9 cellular contexts compared by ENCODE assay signal in genomic region chr2:13193075-13193474, GRCh38.
DNase-seq lines count a peak whose midpoint lies in the region; ATAC-seq, FAIRE-seq and TF ChIP-seq lines count a peak whose summit lies in the region.
"Had no signal": no experiment of that assay in that cellular context is flagged by ENCODE, and none has a peak within 500 bp of the region (broad histone marks: within the 10 kb centered on the region; RNA-seq: fewer than 3 reads in every experiment).

No MANE protein-coding gene starts in this region.

- no peak overlapping the region for H3K4me3 ChIP-seq in transverse colon
- H3K4me3 ChIP-seq: K562 had no signal

- no peak overlapping the region for H3K27ac ChIP-seq in transverse colon
- no peak overlapping the region for H3K27ac ChIP-seq in CD4-positive, alpha-beta T cell (ENCODE audit: low read depth, low read length)

- H3K9me3 ChIP-seq in transverse colon: no peaks in the 10 kb centered on the region
- no peaks in the 10 kb centered on the region for H3K9me3 ChIP-seq in CD4-positive, alpha-beta T cell (ENCODE audit: control insufficient read depth, low read length)

- no peak for TF ChIP-seq EP300 in transverse colon (IDR thresholded peaks at IDR 0.05; ENCODE audit: low read depth)

- FAIRE-seq in GM12892 (lab: Jason Lieb, UNC): peak; percentile 9
- FAIRE-seq: K562 had no signal

- no peak for TF ChIP-seq POLR2A in GM12892 (IDR thresholded peaks at IDR 0.05; ENCODE audit: low read depth, low read length)
- no peak for TF ChIP-seq POLR2A in transverse colon (IDR thresholded peaks at IDR 0.05)

- no peaks in the 10 kb centered on the region for H3K36me3 ChIP-seq in transverse colon

- H3K4me3 Mint-ChIP-seq in activated CD8-positive, alpha-beta T cell treated with anti-CD3 and anti-CD28 coated beads for 36 hours: no peak overlapping the region
- no peak overlapping the region for H3K4me3 Mint-ChIP-seq in CD4-positive, alpha-beta T cell

- no peaks in the 10 kb centered on the region for H3K9me3 Mint-ChIP-seq in activated CD8-positive, alpha-beta T cell treated with anti-CD3 and anti-CD28 coated beads for 36 hours
- H3K9me3 Mint-ChIP-seq in CD4-positive, alpha-beta T cell: no peaks in the 10 kb centered on the region

- no peaks in the 10 kb centered on the region for H3K4me1 ChIP-seq in transverse colon

- TF ChIP-seq CTCF in activated CD8-positive, alpha-beta T cell treated with anti-CD3 and anti-CD28 coated beads for 36 hours (IDR thresholded peaks at IDR 0.05): no peak
- no peak for TF ChIP-seq CTCF in transverse colon (IDR thresholded peaks at IDR 0.05)
- no peak for TF ChIP-seq CTCF in CD4-positive, alpha-beta T cell (IDR thresholded peaks at IDR 0.05)

- in situ Hi-C loops in transverse colon (cut with MboI; ENCODE audit: low pct_ligation_motif_present in 1 of 4, low pct_unique_long_range_greater_than_20kb in 1 of 4, low sequenced_read_pairs in 3 of 4): no loop called here

- no peaks in the 10 kb centered on the region for H3K36me3 Mint-ChIP-seq in activated CD8-positive, alpha-beta T cell treated with anti-CD3 and anti-CD28 coated beads for 36 hours (ENCODE audit: low read depth)
- H3K36me3 Mint-ChIP-seq in CD4-positive, alpha-beta T cell (ENCODE audit: low read depth): no peaks in the 10 kb centered on the region

- CTCF ChIA-PET in activated CD8-positive, alpha-beta T cell treated with anti-CD3 and anti-CD28 coated beads for 36 hours (lab: Charles Lee): no interaction called here
- CTCF ChIA-PET in CD4-positive, alpha-beta T cell (lab: Charles Lee): no interaction called here

- ATAC-seq in GM21423 (IDR thresholded peaks at IDR 0.05; ENCODE audit: unreplicated experiment) (peak; percentile 91), HG03469 (IDR thresholded peaks at IDR 0.05; ENCODE audit: unreplicated experiment) (peak; percentile 61), GM19452 (IDR thresholded peaks at IDR 0.05; ENCODE audit: unreplicated experiment) (no peak)
- ATAC-seq in activated CD8-positive, alpha-beta T cell treated with anti-CD3 and anti-CD28 coated beads for 36 hours: peak; percentile 71
- no peak for ATAC-seq in CD4-positive, alpha-beta T cell (ENCODE audit: poor library complexity)
- ATAC-seq: K562 had no signal

- POLR2A ChIA-PET in activated CD8-positive, alpha-beta T cell treated with anti-CD3 and anti-CD28 coated beads for 36 hours (lab: Charles Lee): no interaction called here
- POLR2A ChIA-PET in CD4-positive, alpha-beta T cell (lab: Charles Lee): no interaction called here

- DNase-seq in GM12892 (ENCODE audit: insufficient read length) (no peak), transverse colon (no peak), NK-92 (lab: John Stamatoyannopoulos, UW; ENCODE audit: unreplicated experiment) (no peak)
- no peak for DNase-seq in activated CD8-positive, alpha-beta T cell treated with anti-CD3 and anti-CD28 coated beads for 36 hours
- no peak for DNase-seq in CD4-positive, alpha-beta T cell

- no peaks in the 10 kb centered on the region for H3K27me3 ChIP-seq in transverse colon
- no peaks in the 10 kb centered on the region for H3K27me3 ChIP-seq in CD4-positive, alpha-beta T cell (ENCODE audit: control insufficient read depth, insufficient read depth, low read length)

- H3K27me3 Mint-ChIP-seq in activated CD8-positive, alpha-beta T cell treated with anti-CD3 and anti-CD28 coated beads for 36 hours: peaks cover 4% of the 10 kb centered on the region
- H3K27me3 Mint-ChIP-seq in CD4-positive, alpha-beta T cell: peaks cover 12% of the 10 kb centered on the region

- 49 to 70% methylated on average over 2 to 4 of the region's 4 CpGs for WGBS in transverse colon (ENCODE audit: low coverage in 1 of 2), 2 donors

- H3K27ac Mint-ChIP-seq in activated CD8-positive, alpha-beta T cell treated with anti-CD3 and anti-CD28 coated beads for 36 hours: no peak overlapping the region
- no peak overlapping the region for H3K27ac Mint-ChIP-seq in CD4-positive, alpha-beta T cell

- intact Hi-C loops in activated CD8-positive, alpha-beta T cell treated with anti-CD3 and anti-CD28 coated beads for 36 hours (cut with micrococcal nuclease): no loop called here
- intact Hi-C loops in transverse colon (cut with DNase I; ENCODE audit: low total_unique reads): no loop called here
- intact Hi-C loops in CD4-positive, alpha-beta T cell (cut with DNase I, micrococcal nuclease): no loop called here

- no peaks in the 10 kb centered on the region for H3K4me1 Mint-ChIP-seq in activated CD8-positive, alpha-beta T cell treated with anti-CD3 and anti-CD28 coated beads for 36 hours (ENCODE audit: low read depth)
- H3K4me1 Mint-ChIP-seq in CD4-positive, alpha-beta T cell (ENCODE audit: low read depth): no peaks in the 10 kb centered on the region

Comparison
In these comparisons a context has a peak if more than half of its experiments do, and no peak if none do; other contexts are left out.
1. ATAC-seq: peak in GM21423 (single experiment), HG03469 (single experiment) and activated CD8-positive, alpha-beta T cell treated with anti-CD3 and anti-CD28 coated beads for 36 hours (single experiment); none in CD4-positive, alpha-beta T cell (single experiment) and GM19452 (single experiment).